Comparison of ENCODE assay signal across 9 cellular contexts in genomic region chr11:62732830-62733229, GRCh38. TPM values are rescaled to one million over a fixed set of nuclear protein-coding genes. Genes with fewer than 3 reads are reported as not detected.
A peak's percentile ranks its signal among the peaks of the same experiment; 100 is the strongest.
DNase-seq lines count a peak whose midpoint lies in the region; ATAC-seq and TF ChIP-seq lines count a peak whose summit lies in the region.
"Had no signal": no experiment of that assay in that cellular context is flagged by ENCODE, and none has a peak within 500 bp of the region (broad histone marks: within the 10 kb centered on the region; RNA-seq: fewer than 3 reads in every experiment).

No MANE protein-coding gene starts in this region.

- H4K20me1 ChIP-seq in PC-3 (ENCODE audit: low read length), result no peaks in the 10 kb centered on the region

- H3K4me1 ChIP-seq in PC-3 (ENCODE audit: insufficient read depth, low read length), result no peaks in the 10 kb centered on the region; the same call in 1 of the 2 replicates

- no peak overlapping the region for H2AFZ ChIP-seq in PC-3 (ENCODE audit: low read length)

- no peaks in the 10 kb centered on the region for H3K27me3 ChIP-seq in PC-3 (ENCODE audit: low read length)

- TF ChIP-seq CTCF in PC-3 (conservative IDR thresholded peaks at IDR 0.05; ENCODE audit: low read depth, low read length), result peak; percentile 60
- TF ChIP-seq CTCF in fibroblast of mammary gland (conservative IDR thresholded peaks at IDR 0.05; ENCODE audit: control insufficient read depth, insufficient read depth, low read depth, low read length), result peak; percentile 31
- no peak for TF ChIP-seq CTCF in coronary artery (IDR thresholded peaks at IDR 0.05)

- POLR2A ChIA-PET in PC-3 (lab: Charles Lee; ENCODE audit: unreplicated experiment), result no interaction called here

- ATAC-seq in PC-3 (no peak), GM18520 (IDR thresholded peaks at IDR 0.05; ENCODE audit: unreplicated experiment) (no peak), GM18870 (IDR thresholded peaks at IDR 0.05; ENCODE audit: unreplicated experiment) (no peak)

- intact Hi-C loops in PC-3 (cut with micrococcal nuclease), result loop anchor here (1.0 kb wide), 1 partner anchor 129 kb away; no protein-coding TSS in a partner anchor

- H3K9ac ChIP-seq in PC-3 (ENCODE audit: low read length), result no peak overlapping the region

- BruUV-seq in PC-3 (replicated peaks; lab: Mats Ljungman, UMichigan), result no TSS peak

- H3K79me2 ChIP-seq in PC-3 (ENCODE audit: low read length), result peaks cover 47% of the 10 kb centered on the region

- H3K27ac ChIP-seq in PC-3 (ENCODE audit: low read length) (no peak overlapping the region), coronary artery (no peak overlapping the region)

- H3K9me2 ChIP-seq in PC-3 (replicated peaks; ENCODE audit: low read length), result no peaks in the 10 kb centered on the region

- no peaks in the 10 kb centered on the region for H3K9me3 ChIP-seq in PC-3 (ENCODE audit: low read length)

- H3K4me3 ChIP-seq in PC-3 (ENCODE audit: low read length) (no peak overlapping the region), fibroblast of mammary gland (ENCODE audit: control insufficient read depth, low read depth, low read length) (no peak overlapping the region), coronary artery (no peak overlapping the region)

- CTCF ChIA-PET in PC-3 (lab: Charles Lee), result no interaction called here

- H3K4me2 ChIP-seq in PC-3 (ENCODE audit: low read length), result no peak overlapping the region

- peak; percentile 19 to 28 for DNase-seq in AML-193 (lab: John Stamatoyannopoulos, UW)
- DNase-seq in Caki2 (ENCODE audit: low read depth), result peak; percentile 43
- DNase-seq in PC-3, result peak; percentile 36
- DNase-seq in fibroblast of mammary gland (ENCODE audit: low read depth), result peak; percentile 72
- no peak for DNase-seq in coronary artery (ENCODE audit: low spot score)
- no peak for DNase-seq in NCI-H1092 treated with DMSO at 0.1 percent for 48 hours (lab: John Stamatoyannopoulos, UW)
- DNase-seq: aorta had no signal

- in situ Hi-C loops in Caki2 (cut with HindIII; ENCODE audit: low pct_unique_long_range_greater_than_20kb, low sequenced_read_pairs), result no loop called here

- peaks cover 19% of the 10 kb centered on the region for H3K36me3 ChIP-seq in PC-3 (ENCODE audit: low read depth, low read length)

- no peaks in the 10 kb centered on the region for H3F3A ChIP-seq in PC-3 (ENCODE audit: low read length, unreplicated experiment)

RNA-seq across cellular contexts. Expression of gene TTC9C, which starts 4.5 kb away (rescaled TPM):
- 30.9 and 37.2 TPM in 2 replicates for total RNA-seq in Caki2 (2014; rRNA removed; shearing (Covaris generic); ENCODE audit: low replicate concordance)
- 26.1 and 37.4 TPM in 2 replicates for total RNA-seq in PC-3 (2014; rRNA removed)

RNA-seq across cellular contexts. Expression of gene HNRNPUL2, which starts 5.6 kb away (rescaled TPM):
- total RNA-seq in Caki2 (2014; rRNA removed; shearing (Covaris generic); ENCODE audit: low replicate concordance), result 4.4 and 4.8 TPM in 2 replicates
- total RNA-seq in PC-3 (2014; rRNA removed), result 15.5 and 25.4 TPM in 2 replicates

RNA-seq across cellular contexts. Expression of gene ZBTB3, which starts 21.1 kb away (rescaled TPM):
- total RNA-seq in Caki2 (2014; rRNA removed; shearing (Covaris generic); ENCODE audit: low replicate concordance), result 4.6 and 14.9 TPM in 2 replicates
- 2.2 and 3.3 TPM in 2 replicates for total RNA-seq in PC-3 (2014; rRNA removed)

RNA-seq across cellular contexts. Expression of gene GNG3, which starts 25.4 kb away (rescaled TPM):
- total RNA-seq in Caki2 (2014; rRNA removed; shearing (Covaris generic); ENCODE audit: low replicate concordance), result not detected in 2 replicates
- not detected in 2 replicates for total RNA-seq in PC-3 (2014; rRNA removed)
- total RNA-seq: aorta had no signal

RNA-seq across cellular contexts. Expression of gene BSCL2, which starts 25.6 kb away (rescaled TPM):
- 37.5 and 55.8 TPM in 2 replicates for total RNA-seq in Caki2 (2014; rRNA removed; shearing (Covaris generic); ENCODE audit: low replicate concordance)
- 65.7 and 73.4 TPM in 2 replicates for total RNA-seq in PC-3 (2014; rRNA removed)

Comparison
In these comparisons a context has a peak if more than half of its experiments do, and no peak if none do; other contexts are left out.
1. DNase-seq: peak in AML-193 (2 of 2), Caki2 (single experiment), PC-3 (single experiment) and fibroblast of mammary gland (single experiment); none in coronary artery (single experiment) and NCI-H1092 treated with DMSO at 0.1 percent for 48 hours (single experiment).